3 cellular contexts compared by ENCODE assay signal in the genomic region with DNA sequence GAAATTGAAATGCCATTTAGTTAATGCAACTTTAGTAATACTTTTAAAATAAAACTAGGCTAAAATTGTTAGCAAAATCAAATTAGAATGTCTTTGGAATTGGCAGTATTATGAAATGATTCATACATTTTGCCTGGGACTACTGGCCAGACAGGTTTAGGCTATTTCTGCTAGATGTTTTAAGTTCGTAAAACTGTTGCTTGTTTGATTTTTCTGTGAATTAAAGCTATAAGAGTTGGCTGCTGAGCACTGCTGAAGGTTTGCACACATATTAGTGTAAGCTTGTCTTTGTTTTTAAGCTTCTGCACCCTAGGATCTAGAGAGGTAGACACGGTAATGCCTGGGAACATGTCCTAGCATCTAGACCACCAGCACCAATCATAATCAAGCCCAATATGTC.
"Had no signal": no experiment of that assay in that cellular context is flagged by ENCODE, and none has a peak within 500 bp of the region (broad histone marks: within the 10 kb centered on the region; RNA-seq: fewer than 3 reads in every experiment).

No MANE protein-coding gene starts in this region.

- H3K4me3 ChIP-seq: GM12878 had no signal

- DNase-seq: GDM1, GF-D8 had no signal
